Comparison of ENCODE assay signal across 8 cellular contexts in genomic region chr2:213934560-213934959, GRCh38.
DNase-seq lines count a peak whose midpoint lies in the region; ATAC-seq and TF ChIP-seq lines count a peak whose summit lies in the region.

No MANE protein-coding gene starts in this region.

- no peak overlapping the region for H3K4me3 ChIP-seq in adrenal gland
- no peak overlapping the region for H3K4me3 ChIP-seq in osteoblast (ENCODE audit: insufficient read depth, low read length)

- no peaks in the 10 kb centered on the region for H3K9me3 ChIP-seq in adrenal gland (replicated peaks in 1 of 3)
- H3K9me3 ChIP-seq in osteoblast (ENCODE audit: low read depth, low read length) = no peaks in the 10 kb centered on the region

- H4K20me1 ChIP-seq in osteoblast (ENCODE audit: insufficient read depth, low read length) = no peaks in the 10 kb centered on the region

- no peak overlapping the region for H3K27ac ChIP-seq in adrenal gland
- no peak overlapping the region for H3K27ac ChIP-seq in osteoblast (ENCODE audit: low read depth, low read length)

- H3K79me2 ChIP-seq in osteoblast (ENCODE audit: insufficient read depth, low read length) = no peaks in the 10 kb centered on the region

- peak; percentile 42 for DNase-seq in GM10266 (ENCODE audit: extremely low spot score)
- peak in 1 of 7 donors; percentile 6 for DNase-seq in adrenal gland
- no peak for DNase-seq in osteoblast (ENCODE audit: insufficient read length, low spot score, missing footprints)
- no peak for DNase-seq in activated T-cell treated with anti-CD3 and anti-CD28 coated beads, Interleukin-2, amount 50 U/mL, for 1 hour
- no peak for DNase-seq in stimulated activated naive CD4-positive, alpha-beta T cell treated with Interleukin-2 at 50 U/mL for 16 hours (lab: John Stamatoyannopoulos, UW)
- DNase-seq in amniotic stem cell (lab: John Stamatoyannopoulos, UW) = no peak

- H3K27me3 ChIP-seq in adrenal gland (no peaks in the 10 kb centered on the region), osteoblast (ENCODE audit: insufficient read depth, low read length) (no peaks in the 10 kb centered on the region)

- 93 to 100% (median 98%) methylated on average over 1 of the region's 1 CpG for WGBS in adrenal gland, 4 donors

- TF ChIP-seq CTCF in GM10266 (IDR thresholded peaks at IDR 0.05; ENCODE audit: control insufficient read depth, insufficient read depth, low read depth, missing control alignments) = peak; percentile 49
- TF ChIP-seq CTCF in adrenal gland (IDR thresholded peaks at IDR 0.05) = peak; percentile 35 to 46 (median 39)
- peak; percentile 43 for TF ChIP-seq CTCF in osteoblast (IDR thresholded peaks at IDR 0.05; ENCODE audit: extremely low read depth, low read depth, low read length)

- H3K4me1 ChIP-seq in adrenal gland (replicated peaks in 1 of 2) (no peaks in the 10 kb centered on the region), osteoblast (ENCODE audit: insufficient read depth, low read length) (no peaks in the 10 kb centered on the region)

- ATAC-seq in GM19468 (IDR thresholded peaks at IDR 0.05; ENCODE audit: extremely low read depth, unreplicated experiment) (peak; percentile 98), HG03439 (IDR thresholded peaks at IDR 0.05; ENCODE audit: unreplicated experiment) (peak; percentile 94)

- TF ChIP-seq POLR2A in adrenal gland (IDR thresholded peaks at IDR 0.05) = no peak

- H3K4me2 ChIP-seq in osteoblast (ENCODE audit: insufficient read depth, low read length) = no peak overlapping the region

- no peak overlapping the region for H2AFZ ChIP-seq in osteoblast (ENCODE audit: low read length)

- intact Hi-C loops in adrenal gland (cut with DNase I) = no loop called here

- H3K36me3 ChIP-seq in adrenal gland (replicated peaks in 1 of 2) (no peaks in the 10 kb centered on the region), osteoblast (ENCODE audit: insufficient read depth, low read length) (no peaks in the 10 kb centered on the region)
